8 cellular contexts compared by ENCODE assay signal in genomic region chr4:101200561-101200960, GRCh38.
DNase-seq lines count a peak whose midpoint lies in the region; ATAC-seq, FAIRE-seq and TF ChIP-seq lines count a peak whose summit lies in the region.

No MANE protein-coding gene starts in this region.

- H3K27ac ChIP-seq in foreskin keratinocyte = peak overlapping the region; percentile 47

- peak; percentile 79 for ATAC-seq in foreskin keratinocyte

- no peak for DNase-seq in H54 (ENCODE audit: insufficient read length, low spot score)
- peak; percentile 69 for DNase-seq in SKM-1 treated with dmso at 0.1 percent for 144 hours (lab: John Stamatoyannopoulos, UW; ENCODE audit: unreplicated experiment)
- DNase-seq in foreskin keratinocyte = peak; percentile 46 to 82
- peak; percentile 45 for DNase-seq in smooth muscle cell of the brain vasculature (ENCODE audit: low read depth, low spot score)
- DNase-seq in inferior parietal cortex (ENCODE audit: extremely low spot score) = no peak
- no peak for DNase-seq in mesothelial cell of epicardium (ENCODE audit: low spot score in 2 of 2, unreplicated experiment in 2 of 2)
- no peak for DNase-seq in DMS153 treated with DMSO at 0.1 percent for 48 hours (lab: John Stamatoyannopoulos, UW; ENCODE audit: unreplicated experiment)
- DNase-seq in NCI-H2171 (lab: John Stamatoyannopoulos, UW) = no peak

- H3K27me3 ChIP-seq in foreskin keratinocyte = no peaks in the 10 kb centered on the region

- no peak overlapping the region for H3K4me3 Mint-ChIP-seq in mesothelial cell of epicardium

- peak; percentile 88 for FAIRE-seq in H54 (lab: Jason Lieb, UNC)

- TF ChIP-seq POLR2A in H54 (IDR thresholded peaks at IDR 0.05; ENCODE audit: low read depth, low read length) = no peak

- no peak for TF ChIP-seq CTCF in foreskin keratinocyte (conservative IDR thresholded peaks at IDR 0.05)
- TF ChIP-seq CTCF in mesothelial cell of epicardium (IDR thresholded peaks at IDR 0.05; ENCODE audit: unreplicated experiment) = no peak

- peaks cover 20% of the 10 kb centered on the region for H3K4me1 ChIP-seq in foreskin keratinocyte

- H3K27ac Mint-ChIP-seq in mesothelial cell of epicardium = no peak overlapping the region

- H3K9me3 Mint-ChIP-seq in mesothelial cell of epicardium = no peaks in the 10 kb centered on the region

- no peaks in the 10 kb centered on the region for H3K27me3 Mint-ChIP-seq in mesothelial cell of epicardium (ENCODE audit: low read depth)

- no peaks in the 10 kb centered on the region for H3K36me3 Mint-ChIP-seq in mesothelial cell of epicardium

- peaks cover 19% of the 10 kb centered on the region for H3K4me1 Mint-ChIP-seq in mesothelial cell of epicardium

Comparison
In these comparisons a context has a peak if more than half of its experiments do, and no peak if none do; other contexts are left out.
1. DNase-seq: peak in SKM-1 treated with dmso at 0.1 percent for 144 hours (single experiment), foreskin keratinocyte (2 of 2) and smooth muscle cell of the brain vasculature (single experiment); none in H54 (single experiment), inferior parietal cortex (single experiment), mesothelial cell of epicardium (0 of 2), DMS153 treated with DMSO at 0.1 percent for 48 hours (single experiment) and NCI-H2171 (single experiment).